In genomic region chr5:1919209-1919566, GRCh38 we compare ENCODE assay signal across 19 cellular contexts. TPM values are rescaled to one million over a fixed set of nuclear protein-coding genes. Genes with fewer than 3 reads are reported as not detected.
A peak's percentile ranks its signal among the peaks of the same experiment; 100 is the strongest.
DNase-seq lines count a peak whose midpoint lies in the region; ATAC-seq, FAIRE-seq and TF ChIP-seq lines count a peak whose summit lies in the region.
"Had no signal": no experiment of that assay in that cellular context is flagged by ENCODE, and none has a peak within 500 bp of the region (broad histone marks: within the 10 kb centered on the region; RNA-seq: fewer than 3 reads in every experiment).

No MANE protein-coding gene starts in this region.

- H3K4me3 ChIP-seq in HepG2 (replicated peaks in 1 of 3; ENCODE audit: insufficient read depth in 1 of 3, low read depth in 2 of 3, low read length in 3 of 3) (no peak overlapping the region), right lobe of liver (no peak overlapping the region), mammary epithelial cell (replicated peaks in 1 of 3; ENCODE audit: insufficient read depth in 1 of 3, low read depth in 2 of 3, low read length in 3 of 3) (no peak overlapping the region)
- H3K4me3 ChIP-seq in naive thymus-derived CD4-positive, alpha-beta T cell (ENCODE audit: low read length): no peak overlapping the region
- H3K4me3 ChIP-seq: BLaER1 treated with 17β-estradiol and CSF1 and Interleukin-3, amounts not matched to agents 10 nM and 100 nM; HAP-1 had no signal

- no peak for TF ChIP-seq CTCF in HepG2 (CRISPR knock-in tag; IDR thresholded peaks at IDR 0.05)
- TF ChIP-seq CTCF in right lobe of liver (IDR thresholded peaks at IDR 0.05): no peak
- TF ChIP-seq CTCF in mammary epithelial cell (conservative IDR thresholded peaks at IDR 0.05 in 1 of 2, IDR thresholded peaks at IDR 0.05 in 1 of 2; ENCODE audit: extremely low read depth in 1 of 2, insufficient read depth in 1 of 2, low read depth in 1 of 2, low read length in 2 of 2): no peak
- TF ChIP-seq CTCF in CD14-positive monocyte (IDR thresholded peaks at IDR 0.05): no peak

- H3K4me2 ChIP-seq in HepG2 (ENCODE audit: low read depth, low read length): no peak overlapping the region
- H3K4me2 ChIP-seq in mammary epithelial cell (ENCODE audit: insufficient read depth, low read depth, low read length): no peak overlapping the region
- H3K4me2 ChIP-seq: BLaER1 treated with 17β-estradiol and CSF1 and Interleukin-3, amounts not matched to agents 10 nM and 100 nM had no signal

- BruUV-seq in HepG2 (replicated peaks; lab: Mats Ljungman, UMichigan) (no TSS peak), mammary epithelial cell (replicated peaks; lab: Mats Ljungman, UMichigan) (no TSS peak)

- dilution Hi-C loops in mammary epithelial cell (cut with HindIII; ENCODE audit: low sequenced_read_pairs): no loop called here

- no peak overlapping the region for H3K27ac ChIP-seq in HepG2 (ENCODE audit: extremely low read length, insufficient read depth, low read length)
- H3K27ac ChIP-seq in right lobe of liver: no peak overlapping the region
- H3K27ac ChIP-seq in mammary epithelial cell (ENCODE audit: insufficient read depth, low read depth, low read length): no peak overlapping the region
- H3K27ac ChIP-seq in naive thymus-derived CD4-positive, alpha-beta T cell (ENCODE audit: low read depth, low read length): no peak overlapping the region
- H3K27ac ChIP-seq: BLaER1 treated with 17β-estradiol and CSF1 and Interleukin-3, amounts not matched to agents 10 nM and 100 nM had no signal

- H4K20me1 ChIP-seq in HepG2 (ENCODE audit: insufficient read depth, low read length): no peaks in the 10 kb centered on the region
- no peaks in the 10 kb centered on the region for H4K20me1 ChIP-seq in mammary epithelial cell (ENCODE audit: insufficient read depth, low read length)
- H4K20me1 ChIP-seq: BLaER1 treated with 17β-estradiol and CSF1 and Interleukin-3, amounts not matched to agents 10 nM and 100 nM had no signal

- no peaks in the 10 kb centered on the region for H3K36me3 Mint-ChIP-seq in naive thymus-derived CD4-positive, alpha-beta T cell
- H3K36me3 Mint-ChIP-seq in CD14-positive monocyte: no peaks in the 10 kb centered on the region

- no peak for TF ChIP-seq RAD21 in HepG2 (CRISPR knock-in tag; IDR thresholded peaks at IDR 0.05)

- peaks cover 0 to 1% (median 0%) of the 10 kb centered on the region in 7 donors for H3K4me1 Mint-ChIP-seq in naive thymus-derived CD4-positive, alpha-beta T cell
- H3K4me1 Mint-ChIP-seq in CD14-positive monocyte: no peaks in the 10 kb centered on the region

- TF ChIP-seq POLR2A in HepG2 (IDR thresholded peaks at IDR 0.05; ENCODE audit: insufficient read depth in 1 of 2, low read depth in 2 of 2, low read length in 2 of 2): no peak
- no peak for TF ChIP-seq POLR2A in right lobe of liver (IDR thresholded peaks at IDR 0.05)

- H3K36me3 ChIP-seq in HepG2 (replicated peaks in 1 of 2; ENCODE audit: control insufficient read depth in 1 of 2, insufficient read depth in 2 of 2, low read length in 2 of 2) (no peaks in the 10 kb centered on the region), right lobe of liver (no peaks in the 10 kb centered on the region), mammary epithelial cell (ENCODE audit: insufficient read depth, low read length) (no peaks in the 10 kb centered on the region)
- no peaks in the 10 kb centered on the region for H3K36me3 ChIP-seq in naive thymus-derived CD4-positive, alpha-beta T cell (ENCODE audit: control insufficient read depth in 2 of 3, insufficient read depth in 3 of 3, low read length in 3 of 3)
- H3K36me3 ChIP-seq: BLaER1 treated with 17β-estradiol and CSF1 and Interleukin-3, amounts not matched to agents 10 nM and 100 nM; HAP-1 had no signal

- H2AFZ ChIP-seq in HepG2 (ENCODE audit: low read length) (no peak overlapping the region), mammary epithelial cell (ENCODE audit: low read depth, low read length) (peak overlapping the region; percentile 40)

- in situ Hi-C loops in HepG2 (cut with HindIII; ENCODE audit: extremely low pct_ligation_motif_present, low pct_unique_long_range_greater_than_20kb) (no loop called here), mammary epithelial cell (cut with MboI; ENCODE audit: low sequenced_read_pairs in 2 of 2) (no loop called here)

- CTCF ChIA-PET in HepG2 (lab: Yijun Ruan, JAX; ENCODE audit: low intra/inter-chr PET ratio, low total read pairs): no interaction called here
- CTCF ChIA-PET in mammary epithelial cell (lab: Charles Lee; ENCODE audit: low non-redundant PET): no interaction called here
- CTCF ChIA-PET in naive thymus-derived CD4-positive, alpha-beta T cell (lab: Charles Lee): no interaction called here

- FAIRE-seq in HepG2 (lab: Jason Lieb, UNC): no peak
- FAIRE-seq: G401.6, GM12891 had no signal

- intact Hi-C loops in HepG2 (cut with micrococcal nuclease; ENCODE audit: unreplicated experiment): no loop called here
- intact Hi-C loops in right lobe of liver (cut with DNase I): no loop called here
- intact Hi-C loops in mammary epithelial cell (cut with micrococcal nuclease): no loop called here
- intact Hi-C loops in naive thymus-derived CD4-positive, alpha-beta T cell (cut with micrococcal nuclease): no loop called here
- intact Hi-C loops in CD14-positive monocyte (cut with micrococcal nuclease): no loop called here

- no peak; the same call in 2 of the 3 replicates for ATAC-seq in HepG2
- no peak for ATAC-seq in right lobe of liver
- no peak for ATAC-seq in naive thymus-derived CD4-positive, alpha-beta T cell

- H3K9me3 ChIP-seq in HepG2 (ENCODE audit: low read length) (no peaks in the 10 kb centered on the region), right lobe of liver (no peaks in the 10 kb centered on the region), mammary epithelial cell (replicated peaks; ENCODE audit: insufficient read depth, low read length) (no peaks in the 10 kb centered on the region)
- H3K9me3 ChIP-seq in naive thymus-derived CD4-positive, alpha-beta T cell (ENCODE audit: control insufficient read depth in 2 of 3, low read length in 3 of 3): no peaks in the 10 kb centered on the region
- H3K9me3 ChIP-seq: HAP-1 had no signal

- no peaks in the 10 kb centered on the region for H3K79me2 ChIP-seq in HepG2 (ENCODE audit: insufficient read depth, low read length)
- H3K79me2 ChIP-seq in mammary epithelial cell (ENCODE audit: insufficient read depth, low read length): no peaks in the 10 kb centered on the region

- H3K4me3 Mint-ChIP-seq in naive thymus-derived CD4-positive, alpha-beta T cell: no peak overlapping the region
- no peak overlapping the region for H3K4me3 Mint-ChIP-seq in CD14-positive monocyte
- H3K4me3 Mint-ChIP-seq: CD4-positive, alpha-beta T cell; HFFc6 had no signal

- DNase-seq in HepG2 (ENCODE audit: low spot score) (no peak), right lobe of liver (no peak), mammary epithelial cell (no peak), mesenteric fat pad (ENCODE audit: low spot score) (peak; percentile 57), UCSD-AML1 (lab: John Stamatoyannopoulos, UW; ENCODE audit: unreplicated experiment) (no peak), CD14-positive monocyte (ENCODE audit: low spot score) (no peak)
- DNase-seq in naive thymus-derived CD4-positive, alpha-beta T cell: no peak
- DNase-seq: ACHN; CD4-positive, alpha-beta T cell; DMS79; EL; GOT3; HFFc6 had no signal

- H3K27me3 Mint-ChIP-seq in naive thymus-derived CD4-positive, alpha-beta T cell: peaks cover 0 to 22% (median 17%) of the 10 kb centered on the region in 5 donors
- H3K27me3 Mint-ChIP-seq in CD14-positive monocyte (ENCODE audit: low read depth in 3 of 3): peaks cover 0 to 9% (median 4%) of the 10 kb centered on the region in 3 donors

- H3K9me3 Mint-ChIP-seq in naive thymus-derived CD4-positive, alpha-beta T cell: peaks cover 0 to 5% (median 0%) of the 10 kb centered on the region in 11 donors
- H3K9me3 Mint-ChIP-seq in CD14-positive monocyte: peaks cover 0 to 6% (median 5%) of the 10 kb centered on the region in 7 donors
- H3K9me3 Mint-ChIP-seq: CD4-positive, alpha-beta T cell had no signal

- POLR2A ChIA-PET in HepG2 (lab: Yijun Ruan, JAX): no interaction called here
- POLR2A ChIA-PET in naive thymus-derived CD4-positive, alpha-beta T cell (lab: Charles Lee): no interaction called here

- 14% methylated on average over 9 of the region's 9 CpGs for WGBS in HepG2 (ENCODE audit: low lambda C conversion rate)
- 69% methylated on average over 6 of the region's 9 CpGs for WGBS in right lobe of liver (ENCODE audit: insufficient coverage, low coverage, low lambda C conversion rate, missing lambda C conversion rate)
- WGBS in mammary epithelial cell (ENCODE audit: low coverage, missing lambda C conversion rate): 93% methylated on average over 3 of the region's 9 CpGs

- no peak overlapping the region for H3K9ac ChIP-seq in HepG2 (ENCODE audit: insufficient read depth, low read depth, low read length)
- no peak overlapping the region for H3K9ac ChIP-seq in mammary epithelial cell (ENCODE audit: insufficient read depth, low read length)
- H3K9ac ChIP-seq: BLaER1 treated with 17β-estradiol and CSF1 and Interleukin-3, amounts not matched to agents 10 nM and 100 nM had no signal

- H3K4me1 ChIP-seq in HepG2 (ENCODE audit: insufficient read depth, low read length) (no peaks in the 10 kb centered on the region), right lobe of liver (no peaks in the 10 kb centered on the region), mammary epithelial cell (ENCODE audit: insufficient read depth, low read length) (peaks cover 9% of the 10 kb centered on the region)
- no peaks in the 10 kb centered on the region for H3K4me1 ChIP-seq in naive thymus-derived CD4-positive, alpha-beta T cell (ENCODE audit: control insufficient read depth in 2 of 2, insufficient read depth in 2 of 2, low read length in 2 of 2)
- H3K4me1 ChIP-seq: HAP-1 had no signal

- H3K27me3 ChIP-seq in HepG2 (ENCODE audit: control insufficient read depth in 1 of 2, insufficient read depth in 2 of 2, low read length in 2 of 2) (peaks cover 9 to 55% of the 10 kb centered on the region in 2 experiments; a peak in 4 of 5 replicates), right lobe of liver (no peaks in the 10 kb centered on the region), mammary epithelial cell (ENCODE audit: insufficient read depth, low read length) (no peaks in the 10 kb centered on the region)
- H3K27me3 ChIP-seq in naive thymus-derived CD4-positive, alpha-beta T cell (ENCODE audit: control insufficient read depth in 2 of 2, insufficient read depth in 2 of 2, low read length in 2 of 2): no peaks in the 10 kb centered on the region
- H3K27me3 ChIP-seq: BLaER1 treated with 17β-estradiol and CSF1 and Interleukin-3, amounts not matched to agents 10 nM and 100 nM had no signal

- TF ChIP-seq EP300 in HepG2 (IDR thresholded peaks at IDR 0.05; ENCODE audit: low read depth in 2 of 2, low read length in 2 of 2): no peak
- TF ChIP-seq EP300 in HepG2 (CRISPR knock-in tag; IDR thresholded peaks at IDR 0.05; ENCODE audit: borderline replicate concordance): no peak

- no peak overlapping the region for H3K27ac Mint-ChIP-seq in naive thymus-derived CD4-positive, alpha-beta T cell
- H3K27ac Mint-ChIP-seq in CD14-positive monocyte: no peak overlapping the region
- H3K27ac Mint-ChIP-seq: CD4-positive, alpha-beta T cell; HFFc6 had no signal

RNA-seq across cellular contexts. Expression of gene IRX4, which starts 36.5 kb away (rescaled TPM):
- total RNA-seq in HepG2 (2016; rRNA removed; fragmentation: Illumina TruSeq; extraction: Trizol) (not detected in 2 replicates), right lobe of liver (not detected), mammary epithelial cell (10 to 100 TPM; 40.3 to 54.9 TPM), mesenteric fat pad (not detected)
- total RNA-seq in HepG2 (2016; cell fraction: cytosol; rRNA removed; fragmentation: Illumina TruSeq; extraction: Trizol; ENCODE audit: low read depth): not detected in 2 replicates
- not detected in 2 replicates for total RNA-seq in HepG2 (2016; cell fraction: insoluble cytoplasmic fraction; rRNA removed; fragmentation: Illumina TruSeq; extraction: Trizol)
- not detected in 2 replicates for total RNA-seq in HepG2 (2016; cell fraction: membrane; rRNA removed; fragmentation: Illumina TruSeq; extraction: Trizol)
- total RNA-seq in HepG2 (2016; cell fraction: nucleus; rRNA removed; fragmentation: Illumina TruSeq; extraction: Trizol): not detected in 2 replicates
- polyA plus RNA-seq in HepG2 (2011; rRNA removed) (not detected in 2 replicates), mammary epithelial cell (20.4 TPM), CD14-positive monocyte (not detected)
- not detected in 2 replicates for polyA plus RNA-seq in HepG2 (2011; cell fraction: cytosol; rRNA removed)
- polyA plus RNA-seq in HepG2 (2011; cell fraction: nucleus; rRNA removed): not detected in 2 replicates
- polyA plus RNA-seq in HepG2 (2012): not detected in 2 replicates
- not detected in 2 replicates for polyA plus RNA-seq in HepG2 (2016; cell fraction: cytosol; fragmentation: Illumina TruSeq; extraction: Trizol; ENCODE audit: low read depth)
- not detected in 2 replicates for polyA plus RNA-seq in HepG2 (2016; cell fraction: insoluble cytoplasmic fraction; fragmentation: Illumina TruSeq; extraction: Trizol; ENCODE audit: low read depth)
- not detected in 2 replicates for polyA plus RNA-seq in HepG2 (2016; cell fraction: membrane; fragmentation: Illumina TruSeq; extraction: Trizol; ENCODE audit: low read depth)
- polyA plus RNA-seq in HepG2 (2016; cell fraction: nucleus; fragmentation: Illumina TruSeq; extraction: Trizol; ENCODE audit: insufficient read depth, low read depth): not detected in 2 replicates
- 0.09 TPM in 1 of 2 replicates, not detected in the other for polyA minus RNA-seq in HepG2 (2011; rRNA and poly(A)+ RNA removed; ENCODE audit: low replicate concordance)
- not detected in 2 replicates for polyA minus RNA-seq in HepG2 (2011; cell fraction: cytosol; rRNA and poly(A)+ RNA removed)
- not detected in 2 replicates for polyA minus RNA-seq in HepG2 (2011; cell fraction: nucleus; rRNA and poly(A)+ RNA removed)
- 7.4 TPM for polyA minus RNA-seq in mammary epithelial cell
- not detected for total RNA-seq in naive thymus-derived CD4-positive, alpha-beta T cell
- polyA plus RNA-seq in naive thymus-derived CD4-positive, alpha-beta T cell: not detected
- total RNA-seq: A172; CD4-positive, alpha-beta T cell; HFFc6; HT1080 had no signal

Comparison
In these comparisons a context has a peak if more than half of its experiments do, and no peak if none do; other contexts are left out.
1. RNA of gene IRX4, which starts 36.5 kb away (total RNA-seq): 40.3 to 54.9 TPM in mammary epithelial cell; not detected in HepG2, not detected in right lobe of liver, not detected in mesenteric fat pad (single experiment) and not detected in naive thymus-derived CD4-positive, alpha-beta T cell; every median in the first group is over 10 times any median in the second.